In the genomic region with DNA sequence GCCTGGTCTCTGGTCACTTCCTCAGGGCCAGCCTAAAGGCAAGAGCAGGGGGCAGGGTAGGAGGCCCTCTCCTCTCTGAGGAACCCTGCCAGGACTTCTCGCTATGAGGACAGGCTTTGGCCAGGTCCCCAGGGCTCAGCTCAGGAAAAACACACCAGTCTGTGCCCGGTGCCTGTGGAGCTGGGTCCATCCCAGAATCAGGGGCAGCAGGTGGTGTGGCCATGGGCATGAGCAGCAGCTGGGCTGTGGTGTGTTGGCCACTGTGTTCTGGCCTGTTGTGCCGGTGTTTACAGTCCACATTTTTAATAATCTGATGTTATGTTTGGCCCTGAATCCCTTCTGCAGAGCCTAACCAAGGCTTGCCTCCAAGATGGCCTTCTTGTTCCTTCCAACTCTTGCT, we compare ENCODE assay signal across 20 cellular contexts.
"Had no signal": no experiment of that assay in that cellular context is flagged by ENCODE, and none has a peak within 500 bp of the region (broad histone marks: within the 10 kb centered on the region; RNA-seq: fewer than 3 reads in every experiment).

No MANE protein-coding gene starts in this region.

- DNase-seq: activated CD4-positive, alpha-beta T cell treated with anti-CD3 and anti-CD28 coated beads, Interleukin-2, amount 50 U/mL, for 1 hour; activated CD8-positive, alpha-beta memory T cell treated with anti-CD3 and anti-CD28 coated beads for 24 hours; activated naive CD4-positive, alpha-beta T cell; anterior cingulate cortex; dorsolateral prefrontal cortex; endodermal cell; hippocampal formation; mesendoderm; ovary; small intestine; stimulated activated CD4-positive, alpha-beta T cell treated with anti-CD3 and anti-CD28 coated beads, Interleukin-4, amount 100 ng/mL, for 4 hours; T-cell; T-helper 9 cell; upper lobe of right lung had no signal

- H3K4me3 Mint-ChIP-seq: endodermal cell; natural killer cell treated with Interleukin-12 subunit alpha and Interleukin-12 subunit beta and Interleukin-15 and Interleukin-18, amount 100 ng/mL, for 72 hours; stimulated activated naive CD8-positive, alpha-beta T cell treated with anti-CD3 and anti-CD28 coated beads, Interleukin-15, Interleukin-2, amounts not matched to agents 100 ng/mL and 50 ng/mL, for 24 hours; T-cell had no signal

- H3K9me3 ChIP-seq: breast epithelium, ovary, suprapubic skin, upper lobe of right lung had no signal

- H3K36me3 ChIP-seq: breast epithelium, ovary, suprapubic skin, upper lobe of right lung had no signal

- H3K9me3 Mint-ChIP-seq: endodermal cell; natural killer cell treated with Interleukin-12 subunit alpha and Interleukin-12 subunit beta and Interleukin-15 and Interleukin-18, amount 100 ng/mL, for 72 hours; stimulated activated naive CD8-positive, alpha-beta T cell treated with anti-CD3 and anti-CD28 coated beads, Interleukin-15, Interleukin-2, amounts not matched to agents 100 ng/mL and 50 ng/mL, for 24 hours; T-cell had no signal

- H3K4me1 Mint-ChIP-seq: T-cell had no signal

- ATAC-seq: activated CD4-positive, CD25-positive, alpha-beta regulatory T cell treated with anti-CD3 and anti-CD28 coated beads, Interleukin-2, amount 50 U/mL, for 24 hours; T-cell; upper lobe of right lung had no signal

- H3K27me3 ChIP-seq: breast epithelium, ovary, suprapubic skin, upper lobe of right lung had no signal

- H3K27me3 Mint-ChIP-seq: T-cell had no signal

- H3K27ac Mint-ChIP-seq: endodermal cell; natural killer cell treated with Interleukin-12 subunit alpha and Interleukin-12 subunit beta and Interleukin-15 and Interleukin-18, amount 100 ng/mL, for 72 hours; stimulated activated naive CD8-positive, alpha-beta T cell treated with anti-CD3 and anti-CD28 coated beads, Interleukin-15, Interleukin-2, amounts not matched to agents 100 ng/mL and 50 ng/mL, for 24 hours; T-cell had no signal

- H3K36me3 Mint-ChIP-seq: natural killer cell treated with Interleukin-12 subunit alpha and Interleukin-12 subunit beta and Interleukin-15 and Interleukin-18, amount 100 ng/mL, for 72 hours; T-cell had no signal

- H3K4me3 ChIP-seq: breast epithelium, dorsolateral prefrontal cortex, ovary, SK-N-MC, suprapubic skin, upper lobe of right lung had no signal

- H3K27ac ChIP-seq: breast epithelium, dorsolateral prefrontal cortex, ovary, SK-N-MC, suprapubic skin had no signal
